Comparison of ENCODE assay signal across 8 cellular contexts in the genomic region with DNA sequence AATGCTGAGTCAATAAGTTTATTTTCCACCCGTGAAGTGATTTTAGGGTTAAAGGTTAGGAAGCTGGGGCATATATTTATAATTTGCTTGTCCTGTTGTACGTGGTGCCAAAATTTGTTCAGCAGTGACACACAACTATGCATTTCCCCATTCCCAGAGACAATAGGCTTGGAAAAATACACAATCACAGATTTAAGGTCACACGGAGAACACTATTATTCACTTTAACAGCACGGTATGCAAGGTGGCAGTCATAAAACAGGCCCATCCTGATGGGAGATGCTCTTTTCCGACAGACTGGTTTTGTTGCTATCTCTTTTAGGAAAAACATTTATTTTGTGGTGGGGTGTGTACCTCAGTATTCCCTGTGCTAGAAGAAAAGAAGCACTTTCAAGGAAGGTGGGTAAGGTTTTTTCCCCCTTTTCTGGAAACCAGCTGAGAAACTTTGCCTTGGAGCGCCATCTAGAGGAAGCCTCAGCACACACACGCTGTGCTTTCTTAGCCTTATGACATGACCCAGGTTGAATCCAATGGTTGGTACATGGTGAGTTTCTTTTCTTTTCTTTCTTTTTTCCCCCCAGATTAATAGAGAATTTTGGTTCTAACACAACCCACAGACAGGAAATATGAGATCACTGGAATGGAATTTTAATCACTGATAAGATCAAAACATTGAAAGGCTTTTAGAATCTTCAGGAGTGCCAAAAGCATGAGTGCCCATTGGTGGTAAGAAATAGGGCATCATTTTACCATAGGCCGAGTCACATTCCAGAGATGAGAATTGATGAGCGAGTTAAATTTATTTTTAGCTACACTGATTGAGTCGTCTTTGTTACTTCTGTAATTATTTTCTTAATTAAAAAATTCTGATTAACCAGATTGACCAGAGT.
DNase-seq lines count a peak whose midpoint lies in the region; ATAC-seq and TF ChIP-seq lines count a peak whose summit lies in the region.

No MANE protein-coding gene starts in this region.

- DNase-seq in ELF-1 (ENCODE audit: low read depth, low spot score) (peak; percentile 71), NCI-H345 treated with DMSO at 0.1 percent for 48 hours (lab: John Stamatoyannopoulos, UW; ENCODE audit: unreplicated experiment) (peak; percentile 33), esophagus squamous epithelium (lab: John Stamatoyannopoulos, UW) (no peak), tibial nerve (ENCODE audit: low spot score in 2 of 2) (peak; percentile 27 to 55)
- DNase-seq in activated CD8-positive, alpha-beta memory T cell treated with anti-CD3 and anti-CD28 coated beads for 1 hour (ENCODE audit: extremely low read depth in 1 of 2, low read depth in 1 of 2): peak; percentile 2 to 14
- peak in 9 of 10 donors; percentile 2 to 40 (median 29) for DNase-seq in naive thymus-derived CD8-positive, alpha-beta T cell

- H3K9me3 ChIP-seq in esophagus squamous epithelium: no peaks in the 10 kb centered on the region
- no peaks in the 10 kb centered on the region for H3K9me3 ChIP-seq in tibial nerve

- TF ChIP-seq CTCF in esophagus squamous epithelium (IDR thresholded peaks at IDR 0.05): peak in 5 of 6 experiments; percentile 60 to 80 (median 78)
- TF ChIP-seq CTCF in tibial nerve (IDR thresholded peaks at IDR 0.05): peak; percentile 68 to 82 (median 80)

- no peaks in the 10 kb centered on the region for H3K36me3 ChIP-seq in esophagus squamous epithelium
- no peaks in the 10 kb centered on the region for H3K36me3 ChIP-seq in tibial nerve

- 34 to 36% methylated on average over 10 of the region's 10 CpGs for WGBS in esophagus squamous epithelium, 2 donors
- WGBS in tibial nerve, 2 donors: 26 to 31% methylated on average over 10 of the region's 10 CpGs

- H3K27ac Mint-ChIP-seq in naive thymus-derived CD8-positive, alpha-beta T cell: peak overlapping the region in 1 of 10 donors; percentile 54

- ATAC-seq in HG02885 (IDR thresholded peaks at IDR 0.05; ENCODE audit: poor library complexity, unreplicated experiment) (peak; percentile 68), GM19324 (IDR thresholded peaks at IDR 0.05; ENCODE audit: low FRiP score, unreplicated experiment) (no peak)
- no peak for ATAC-seq in naive thymus-derived CD8-positive, alpha-beta T cell

- TF ChIP-seq EP300 in tibial nerve (IDR thresholded peaks at IDR 0.05): no peak

- peaks cover 9 to 27% (median 18%) of the 10 kb centered on the region in 5 donors for H3K27me3 Mint-ChIP-seq in naive thymus-derived CD8-positive, alpha-beta T cell

- POLR2A ChIA-PET in naive thymus-derived CD8-positive, alpha-beta T cell (lab: Charles Lee): interaction anchor here (1.0 kb wide), 1 partner anchor 310 kb away, joined by 3 read pairs; no protein-coding TSS in a partner anchor

- H3K27me3 ChIP-seq in esophagus squamous epithelium: no peaks in the 10 kb centered on the region
- no peaks in the 10 kb centered on the region for H3K27me3 ChIP-seq in tibial nerve

- H3K4me1 ChIP-seq in esophagus squamous epithelium (no peaks in the 10 kb centered on the region), tibial nerve (peaks cover 0 to 10% (median 4%) of the 10 kb centered on the region in 4 donors)

- H3K9me3 Mint-ChIP-seq in naive thymus-derived CD8-positive, alpha-beta T cell: no peaks in the 10 kb centered on the region

- intact Hi-C loops in esophagus squamous epithelium (cut with DNase I): loop anchor here (10.0 kb wide), 2 partner anchors 240 to 390 kb away; no protein-coding TSS in a partner anchor

- H3K4me1 Mint-ChIP-seq in naive thymus-derived CD8-positive, alpha-beta T cell: no peaks in the 10 kb centered on the region

- TF ChIP-seq POLR2A in esophagus squamous epithelium (IDR thresholded peaks at IDR 0.05) (no peak), tibial nerve (IDR thresholded peaks at IDR 0.05) (no peak)

- no peaks in the 10 kb centered on the region for H3K36me3 Mint-ChIP-seq in naive thymus-derived CD8-positive, alpha-beta T cell

- no peak overlapping the region for H3K4me3 ChIP-seq in esophagus squamous epithelium
- H3K4me3 ChIP-seq in tibial nerve: no peak overlapping the region

- H3K27ac ChIP-seq in esophagus squamous epithelium (no peak overlapping the region), tibial nerve (no peak overlapping the region)

- no peak overlapping the region for H3K4me3 Mint-ChIP-seq in naive thymus-derived CD8-positive, alpha-beta T cell
